Comparison of ENCODE assay signal across 19 cellular contexts in the genomic region with DNA sequence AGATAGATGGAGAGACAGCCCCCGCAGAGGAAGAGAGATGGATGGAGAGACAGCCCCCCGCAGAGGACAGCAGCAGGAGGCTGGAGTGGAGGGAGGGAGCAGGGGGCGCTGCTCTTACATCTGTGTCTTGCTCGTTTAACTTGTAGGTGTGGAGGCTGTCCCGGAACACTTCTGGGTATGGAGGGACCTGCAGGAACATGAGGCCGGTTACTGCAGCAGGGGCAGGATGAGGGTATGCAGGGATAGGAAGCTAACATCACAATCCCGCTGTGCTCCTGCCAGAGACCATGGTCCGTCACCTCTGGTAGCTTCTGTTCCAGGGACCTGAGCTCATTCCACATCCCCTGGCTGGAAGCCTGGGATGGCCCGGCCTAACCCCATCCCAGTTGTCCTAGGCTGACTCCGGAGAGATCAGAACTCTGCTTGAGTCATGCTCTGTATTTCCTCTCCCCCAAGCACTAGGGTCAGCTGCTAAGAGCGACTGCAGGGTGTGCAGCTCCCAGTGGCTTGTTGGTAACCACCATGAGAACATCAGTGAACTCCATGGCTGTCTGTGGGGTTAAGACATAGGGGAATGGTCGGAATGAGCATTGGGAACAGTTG. TPM values are rescaled to one million over a fixed set of nuclear protein-coding genes. Genes with fewer than 3 reads are reported as not detected.
"Had no signal": no experiment of that assay in that cellular context is flagged by ENCODE, and none has a peak within 500 bp of the region (broad histone marks: within the 10 kb centered on the region; RNA-seq: fewer than 3 reads in every experiment).

No MANE protein-coding gene starts in this region.

- DNase-seq: activated CD4-positive, alpha-beta T cell treated with anti-CD3 and anti-CD28 coated beads for 4 hours; activated CD8-positive, alpha-beta memory T cell treated with anti-CD3 and anti-CD28 coated beads, Interleukin-2, amount 50 U/mL, for 48 hours; activated CD8-positive, alpha-beta T cell treated with anti-CD3 and anti-CD28 coated beads for 36 hours; activated naive CD4-positive, alpha-beta T cell treated with anti-CD3 and anti-CD28 coated beads for 36 hours; cortex of kidney; effector CD8-positive, alpha-beta T cell; immature natural killer cell; mesenchymal stem cell; SJCRH30 had no signal

- H3K4me3 ChIP-seq: SJCRH30, smooth muscle cell had no signal

- H3K4me3 Mint-ChIP-seq: activated CD8-positive, alpha-beta T cell treated with anti-CD3 and anti-CD28 coated beads for 36 hours; activated naive CD4-positive, alpha-beta T cell treated with anti-CD3 and anti-CD28 coated beads for 36 hours; activated T-helper 1 cell treated with anti-CD3 and anti-CD28 coated beads, Interleukin-12 subunit alpha, Interleukin-12 subunit beta, Interleukin-2, Interleukin-4 antibody, amounts not matched to agents 30 ng/mL and 10 ng/mL and 1 ng/mL, durations not matched to agents 14 hours and 24 hours and 36 hours; immature natural killer cell; stimulated activated memory B cell treated with anti-CD40 and anti-IgM and Interleukin-4, amounts not matched to agents 10 μg/mL and 1 μg/mL and 100 μg/mL, for 72 hours; type B pancreatic cell had no signal

- H3K27me3 ChIP-seq: SJCRH30 had no signal

- H3K9me3 ChIP-seq: SJCRH30 had no signal

- ATAC-seq: activated CD8-positive, alpha-beta T cell treated with anti-CD3 and anti-CD28 coated beads for 36 hours had no signal

- H3K27ac ChIP-seq: SJCRH30, VCaP had no signal

- H3K36me3 Mint-ChIP-seq: immature natural killer cell; stimulated activated memory B cell treated with anti-CD40 and anti-IgM and Interleukin-4, amounts not matched to agents 10 μg/mL and 1 μg/mL and 100 μg/mL, for 72 hours had no signal

- H3K9me3 Mint-ChIP-seq: activated CD8-positive, alpha-beta T cell treated with anti-CD3 and anti-CD28 coated beads for 36 hours; activated naive CD4-positive, alpha-beta T cell treated with anti-CD3 and anti-CD28 coated beads for 36 hours; activated T-helper 1 cell treated with anti-CD3 and anti-CD28 coated beads, Interleukin-12 subunit alpha, Interleukin-12 subunit beta, Interleukin-2, Interleukin-4 antibody, amounts not matched to agents 30 ng/mL and 10 ng/mL and 1 ng/mL, durations not matched to agents 14 hours and 24 hours and 36 hours; immature natural killer cell; stimulated activated memory B cell treated with anti-CD40 and anti-IgM and Interleukin-4, amounts not matched to agents 10 μg/mL and 1 μg/mL and 100 μg/mL, for 72 hours; type B pancreatic cell had no signal

- H3K4me1 Mint-ChIP-seq: immature natural killer cell; stimulated activated memory B cell treated with anti-CD40 and anti-IgM and Interleukin-4, amounts not matched to agents 10 μg/mL and 1 μg/mL and 100 μg/mL, for 72 hours had no signal

- H3K27ac Mint-ChIP-seq: activated CD8-positive, alpha-beta T cell treated with anti-CD3 and anti-CD28 coated beads for 36 hours; activated naive CD4-positive, alpha-beta T cell treated with anti-CD3 and anti-CD28 coated beads for 36 hours; immature natural killer cell; stimulated activated memory B cell treated with anti-CD40 and anti-IgM and Interleukin-4, amounts not matched to agents 10 μg/mL and 1 μg/mL and 100 μg/mL, for 72 hours had no signal

- H3K27me3 Mint-ChIP-seq: activated CD8-positive, alpha-beta T cell treated with anti-CD3 and anti-CD28 coated beads for 36 hours; type B pancreatic cell had no signal

RNA-seq across cellular contexts. Expression of gene GOLT1A, which starts 36.7 kb away (rescaled TPM):
- total RNA-seq: activated CD8-positive, alpha-beta T cell treated with anti-CD3 and anti-CD28 coated beads for 36 hours; activated naive CD4-positive, alpha-beta T cell treated with anti-CD3 and anti-CD28 coated beads for 36 hours; activated T-helper 1 cell treated with anti-CD3 and anti-CD28 coated beads, Interleukin-12 subunit alpha, Interleukin-12 subunit beta, Interleukin-2, Interleukin-4 antibody, amounts not matched to agents 30 ng/mL and 10 ng/mL and 1 ng/mL, durations not matched to agents 14 hours and 24 hours and 36 hours; glomerular endothelial cell; osteocyte; SJCRH30; subcutaneous adipose tissue had no signal
- polyA plus RNA-seq: fibroblast of lung, immature natural killer cell, neural cell, smooth muscle cell had no signal

RNA-seq across cellular contexts. Expression of gene KISS1, which starts 54.2 kb away (rescaled TPM):
- total RNA-seq: activated CD8-positive, alpha-beta T cell treated with anti-CD3 and anti-CD28 coated beads for 36 hours; activated naive CD4-positive, alpha-beta T cell treated with anti-CD3 and anti-CD28 coated beads for 36 hours; activated T-helper 1 cell treated with anti-CD3 and anti-CD28 coated beads, Interleukin-12 subunit alpha, Interleukin-12 subunit beta, Interleukin-2, Interleukin-4 antibody, amounts not matched to agents 30 ng/mL and 10 ng/mL and 1 ng/mL, durations not matched to agents 14 hours and 24 hours and 36 hours; glomerular endothelial cell; osteocyte; SJCRH30; subcutaneous adipose tissue had no signal
- polyA plus RNA-seq: immature natural killer cell, neural cell had no signal
